Comparison of ENCODE assay signal across 13 cellular contexts in the genomic region with DNA sequence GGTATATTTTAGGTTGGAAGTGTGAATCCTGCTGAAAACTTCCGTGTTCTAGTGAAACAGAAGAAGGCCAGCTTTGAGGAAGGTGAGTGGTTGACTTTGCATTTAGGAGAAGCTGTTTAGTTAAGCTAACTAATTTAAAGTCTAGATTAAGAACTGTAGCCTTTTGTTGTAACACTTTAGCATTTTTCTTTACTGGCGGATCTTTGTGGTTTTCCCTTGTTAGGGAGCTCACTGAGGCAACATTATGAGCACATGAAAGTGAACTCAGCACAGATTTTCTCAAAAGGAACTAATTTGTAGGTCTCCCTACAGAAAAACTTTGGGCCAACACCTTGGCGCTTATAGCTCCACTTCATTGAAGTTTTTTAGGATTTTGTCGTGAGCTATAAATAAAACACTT.
"Had no signal": no experiment of that assay in that cellular context is flagged by ENCODE, and none has a peak within 500 bp of the region (broad histone marks: within the 10 kb centered on the region; RNA-seq: fewer than 3 reads in every experiment).

No MANE protein-coding gene starts in this region.

- ATAC-seq: gastrocnemius medialis, heart left ventricle, left cardiac atrium, lower lobe of right lung had no signal

- DNase-seq: activated CD4-positive, alpha-beta T cell treated with anti-CD3 and anti-CD28 coated beads, Interleukin-2, amount 50 U/mL, for 48 hours; activated CD8-positive, alpha-beta memory T cell treated with anti-CD3 and anti-CD28 coated beads, Interleukin-2, amount 50 U/mL, for 4 hours; activated naive CD4-positive, alpha-beta T cell; anterior cingulate cortex; gastrocnemius medialis; heart left ventricle; left cardiac atrium; lower lobe of right lung; retina; stimulated activated CD4-positive, alpha-beta T cell treated with anti-CD3 and anti-CD28 coated beads, Interleukin-12 subunit alpha, Interleukin-12 subunit beta, amount 100 ng/mL, for 4 hours; stimulated activated CD4-positive, alpha-beta T cell treated with anti-CD3 and anti-CD28 coated beads, Interleukin-2, amount 100 ng/mL, for 24 hours; tibial artery had no signal

- FAIRE-seq: urothelium cell line had no signal
